20 cellular contexts compared by ENCODE assay signal in genomic region chr1:169090308-169090899, GRCh38. TPM values are rescaled to one million over a fixed set of nuclear protein-coding genes. Genes with fewer than 3 reads are reported as not detected.
DNase-seq lines count a peak whose midpoint lies in the region; ATAC-seq and TF ChIP-seq lines count a peak whose summit lies in the region.
"Had no signal": no experiment of that assay in that cellular context is flagged by ENCODE, and none has a peak within 500 bp of the region (broad histone marks: within the 10 kb centered on the region; RNA-seq: fewer than 3 reads in every experiment).

No MANE protein-coding gene starts in this region.

- no peaks in the 10 kb centered on the region for H3K9me3 Mint-ChIP-seq in CD14-positive monocyte
- H3K9me3 Mint-ChIP-seq: activated naive CD4-positive, alpha-beta T cell treated with anti-CD3 and anti-CD28 coated beads, Interleukin-2, amount 50 U/mL, for 24 hours; CD4-positive, alpha-beta memory T cell; immature natural killer cell had no signal

- WGBS in mesendoderm (ENCODE audit: extremely low coverage, insufficient coverage, low lambda C conversion rate), result no CpG with 5 or more reads among the region's 4 CpGs
- WGBS in tibial nerve, 2 donors, result 62 to 63% methylated on average over 4 of the region's 4 CpGs

- ATAC-seq in GM19025 (IDR thresholded peaks at IDR 0.05; ENCODE audit: low read depth, unreplicated experiment), result peak; percentile 10
- no peak for ATAC-seq in HG03469 (IDR thresholded peaks at IDR 0.05; ENCODE audit: unreplicated experiment)
- ATAC-seq: heart right ventricle had no signal

- H3K27ac ChIP-seq in mesendoderm (ENCODE audit: low read depth, low read length), result no peak overlapping the region
- H3K27ac ChIP-seq in tibial nerve, result no peak overlapping the region
- H3K27ac ChIP-seq: colonic mucosa, heart right ventricle, neutrophil had no signal

- H3K79me1 ChIP-seq in mesendoderm (ENCODE audit: low read length), result no peaks in the 10 kb centered on the region

- H3K9ac ChIP-seq in mesendoderm (ENCODE audit: low read length), result no peak overlapping the region

- H3K23ac ChIP-seq in mesendoderm (ENCODE audit: low read length), result no peak overlapping the region

- no peak overlapping the region for H2AK5ac ChIP-seq in mesendoderm (ENCODE audit: low read length)

- H3K9me3 ChIP-seq in tibial nerve, result no peaks in the 10 kb centered on the region
- H3K9me3 ChIP-seq: colonic mucosa, heart right ventricle, MG63, neutrophil had no signal

- H3K27me3 ChIP-seq in mesendoderm (ENCODE audit: insufficient read depth, low read length, poor library complexity) (no peaks in the 10 kb centered on the region), tibial nerve (no peaks in the 10 kb centered on the region)
- H3K27me3 ChIP-seq: colonic mucosa, heart right ventricle, MG63, neutrophil had no signal

- H4K8ac ChIP-seq in mesendoderm (ENCODE audit: low read depth, low read length), result no peak overlapping the region

- no peak overlapping the region for H3K56ac ChIP-seq in mesendoderm (ENCODE audit: low read length)

- H2BK120ac ChIP-seq in mesendoderm (ENCODE audit: low read depth, low read length), result no peak overlapping the region

- DNase-seq in GM12865 (ENCODE audit: low read depth) (no peak), OCI-M1 (lab: John Stamatoyannopoulos, UW) (peak; percentile 32), mesendoderm (no peak), CD14-positive monocyte (ENCODE audit: low spot score) (no peak), NCI-H2171 (lab: John Stamatoyannopoulos, UW) (no peak), tibial nerve (ENCODE audit: low spot score in 2 of 2) (no peak)
- DNase-seq: activated CD4-positive, alpha-beta T cell treated with anti-CD3 and anti-CD28 coated beads, Interleukin-2, amount 50 U/mL, for 4 hours; CD4-positive, alpha-beta memory T cell; colonic mucosa; heart right ventricle; immature natural killer cell; MG63; NCI-H1930; NCI-H446 treated with DMSO at 0.1 percent for 48 hours; SW 1271 had no signal

- H3K27me3 Mint-ChIP-seq in CD14-positive monocyte (ENCODE audit: low read depth in 3 of 3), result peaks cover 0 to 2% (median under 1%) of the 10 kb centered on the region in 3 donors
- H3K27me3 Mint-ChIP-seq: activated naive CD4-positive, alpha-beta T cell treated with anti-CD3 and anti-CD28 coated beads, Interleukin-2, amount 50 U/mL, for 24 hours; brain had no signal

- no peak for TF ChIP-seq POLR2A in tibial nerve (IDR thresholded peaks at IDR 0.05)

- no peak for TF ChIP-seq EP300 in tibial nerve (IDR thresholded peaks at IDR 0.05)

- H3K18ac ChIP-seq in mesendoderm (ENCODE audit: low read length), result no peak overlapping the region

- H3K79me2 ChIP-seq in mesendoderm (ENCODE audit: control insufficient read depth, insufficient read depth, low read length), result no peaks in the 10 kb centered on the region

- no peaks in the 10 kb centered on the region for H3K36me3 Mint-ChIP-seq in CD14-positive monocyte
- H3K36me3 Mint-ChIP-seq: activated naive CD4-positive, alpha-beta T cell treated with anti-CD3 and anti-CD28 coated beads, Interleukin-2, amount 50 U/mL, for 24 hours; brain; CD4-positive, alpha-beta memory T cell had no signal

- TF ChIP-seq CTCF in GM12865 (IDR thresholded peaks at IDR 0.05; ENCODE audit: insufficient read depth, low read depth, low read length, missing control alignments), result no peak
- TF ChIP-seq CTCF in CD14-positive monocyte (IDR thresholded peaks at IDR 0.05), result no peak
- TF ChIP-seq CTCF in tibial nerve (IDR thresholded peaks at IDR 0.05), result no peak

- H3K4me1 ChIP-seq in mesendoderm (ENCODE audit: control insufficient read depth, low read depth, low read length), result no peaks in the 10 kb centered on the region
- peaks cover 0 to 12% (median 0%) of the 10 kb centered on the region in 4 donors for H3K4me1 ChIP-seq in tibial nerve

- H2BK15ac ChIP-seq in mesendoderm (replicated peaks; ENCODE audit: low read depth), result no peak overlapping the region

- H3K4me1 Mint-ChIP-seq in CD14-positive monocyte, result peaks cover 5% of the 10 kb centered on the region

- H3K36me3 ChIP-seq in mesendoderm (ENCODE audit: control insufficient read depth, insufficient read depth, low read length) (no peaks in the 10 kb centered on the region), tibial nerve (no peaks in the 10 kb centered on the region)
- H3K36me3 ChIP-seq: colonic mucosa, heart right ventricle, MG63, neutrophil had no signal

- H4K5ac ChIP-seq in mesendoderm (ENCODE audit: low read length), result no peak overlapping the region

- H3K4ac ChIP-seq in mesendoderm (ENCODE audit: low read depth, low read length), result peak overlapping the region; percentile 8

- peak overlapping the region in 2 of 7 donors; percentile 5 to 55 for H3K27ac Mint-ChIP-seq in CD14-positive monocyte
- H3K27ac Mint-ChIP-seq: activated naive CD4-positive, alpha-beta T cell treated with anti-CD3 and anti-CD28 coated beads, Interleukin-2, amount 50 U/mL, for 24 hours had no signal

- intact Hi-C loops in CD14-positive monocyte (cut with micrococcal nuclease), result no loop called here

- no peak overlapping the region for H2BK5ac ChIP-seq in mesendoderm (ENCODE audit: low read length)

- H3K4me2 ChIP-seq in mesendoderm (ENCODE audit: low read length), result no peak overlapping the region

- H3K4me3 ChIP-seq in GM12865 (ENCODE audit: low read depth, low read length) (peak overlapping the region; percentile 15), mesendoderm (ENCODE audit: low read length) (no peak overlapping the region), tibial nerve (no peak overlapping the region)
- H3K4me3 ChIP-seq: colonic mucosa, heart right ventricle, MG63 had no signal

- no peak overlapping the region for H3K4me3 Mint-ChIP-seq in CD14-positive monocyte
- H3K4me3 Mint-ChIP-seq: activated naive CD4-positive, alpha-beta T cell treated with anti-CD3 and anti-CD28 coated beads, Interleukin-2, amount 50 U/mL, for 24 hours; brain; CD4-positive, alpha-beta memory T cell; immature natural killer cell had no signal

RNA-seq across cellular contexts. Expression of gene ATP1B1, which starts 16.1 kb away (rescaled TPM):
- polyA plus RNA-seq in mesendoderm (2013, experiment 1 of 2), result 33.8 TPM
- 36.1 TPM for polyA plus RNA-seq in mesendoderm (2013, experiment 2 of 2)
- under 1 TPM; 0.63 to 0.72 TPM for polyA plus RNA-seq in CD14-positive monocyte
- 10 to 100 TPM in 2 of 4 donors, 1 to 10 TPM in 2; 6.0 to 21.9 (median 12.2) TPM for total RNA-seq in tibial nerve
